Comparison of ENCODE assay signal across 8 cellular contexts in genomic region chr4:165096776-165097175, GRCh38. TPM values are rescaled to one million over a fixed set of nuclear protein-coding genes. Genes with fewer than 3 reads are reported as not detected.
A peak's percentile ranks its signal among the peaks of the same experiment; 100 is the strongest.
DNase-seq lines count a peak whose midpoint lies in the region; ATAC-seq and TF ChIP-seq lines count a peak whose summit lies in the region.

No MANE protein-coding gene starts in this region.

- no peaks in the 10 kb centered on the region for H3K9me3 ChIP-seq in Panc1 (ENCODE audit: control insufficient read depth, insufficient read depth, low read depth, low read length)

- no peaks in the 10 kb centered on the region for H3K4me1 ChIP-seq in Panc1 (ENCODE audit: control insufficient read depth, insufficient read depth, low read length)

- H3K4me3 Mint-ChIP-seq in activated naive CD8-positive, alpha-beta T cell treated with anti-CD3 and anti-CD28 coated beads, Interleukin-2, amount 50 U/mL, for 24 hours, result no peak overlapping the region

- no peak overlapping the region for H3K27ac ChIP-seq in Panc1 (ENCODE audit: low read length)

- ATAC-seq in GM18502 (IDR thresholded peaks at IDR 0.05; ENCODE audit: poor library complexity, unreplicated experiment), result peak; percentile 55
- ATAC-seq in Panc1, result no peak
- ATAC-seq in activated naive CD4-positive, alpha-beta T cell treated with anti-CD3 and anti-CD28 coated beads, Interleukin-2, amount 50 U/mL, for 72 hours, result no peak
- ATAC-seq in activated naive CD8-positive, alpha-beta T cell treated with anti-CD3 and anti-CD28 coated beads, Interleukin-2, amount 50 U/mL, for 24 hours, result no peak
- no peak for ATAC-seq in omental fat pad (ENCODE audit: low FRiP score)

- H3K36me3 ChIP-seq in Panc1 (ENCODE audit: control insufficient read depth, insufficient read depth, low read length), result no peaks in the 10 kb centered on the region

- CTCF ChIA-PET in Panc1 (lab: Charles Lee), result interaction anchor here (0.6 to 0.9 kb wide), 5 partner anchors 8 to 1546 kb away, joined by 3 to 4 read pairs (median 3); no protein-coding TSS in a partner anchor

- POLR2A ChIA-PET in Panc1 (lab: Charles Lee), result interaction anchor here (0.5 kb wide), 1 partner anchor 16 kb away, joined by 3 read pairs; the partner anchor contains the start of gene TMEM192

- intact Hi-C loops in Panc1 (cut with micrococcal nuclease; ENCODE audit: unreplicated experiment), result loop anchor here (2.0 kb wide), 1 partner anchor 316 kb away; no protein-coding TSS in a partner anchor

- no peaks in the 10 kb centered on the region for H3K4me1 Mint-ChIP-seq in activated naive CD8-positive, alpha-beta T cell treated with anti-CD3 and anti-CD28 coated beads, Interleukin-2, amount 50 U/mL, for 24 hours

- DNase-seq in AML-193 (lab: John Stamatoyannopoulos, UW) (peak; percentile 37 to 44), Panc1 (ENCODE audit: low read depth, low spot score) (no peak), globus pallidus (ENCODE audit: low spot score) (peak; percentile 20), omental fat pad (ENCODE audit: low spot score) (no peak)
- no peak for DNase-seq in stimulated activated CD4-positive, alpha-beta T cell treated with anti-CD3 and anti-CD28 coated beads, Interleukin-4, amount 100 ng/mL, for 4 hours
- DNase-seq in activated naive CD4-positive, alpha-beta T cell treated with anti-CD3 and anti-CD28 coated beads, Interleukin-2, amount 50 U/mL, for 72 hours (ENCODE audit: low spot score in 2 of 2), result no peak
- no peak for DNase-seq in activated naive CD8-positive, alpha-beta T cell treated with anti-CD3 and anti-CD28 coated beads, Interleukin-2, amount 50 U/mL, for 24 hours

- no peaks in the 10 kb centered on the region for H3K9me3 Mint-ChIP-seq in activated naive CD4-positive, alpha-beta T cell treated with anti-CD3 and anti-CD28 coated beads, Interleukin-2, amount 50 U/mL, for 72 hours
- no peaks in the 10 kb centered on the region for H3K9me3 Mint-ChIP-seq in activated naive CD8-positive, alpha-beta T cell treated with anti-CD3 and anti-CD28 coated beads, Interleukin-2, amount 50 U/mL, for 24 hours

- no peaks in the 10 kb centered on the region for H3K36me3 Mint-ChIP-seq in activated naive CD4-positive, alpha-beta T cell treated with anti-CD3 and anti-CD28 coated beads, Interleukin-2, amount 50 U/mL, for 72 hours
- H3K36me3 Mint-ChIP-seq in activated naive CD8-positive, alpha-beta T cell treated with anti-CD3 and anti-CD28 coated beads, Interleukin-2, amount 50 U/mL, for 24 hours (ENCODE audit: low read depth), result peaks cover 13% of the 10 kb centered on the region

- TF ChIP-seq CTCF in Panc1 (IDR thresholded peaks at IDR 0.05), result peak; percentile 64
- TF ChIP-seq CTCF in omental fat pad (IDR thresholded peaks at IDR 0.05), result no peak

- no peak overlapping the region for H3K4me3 ChIP-seq in Panc1 (ENCODE audit: low read depth in 2 of 2, low read length in 2 of 2)

- H3K27ac Mint-ChIP-seq in activated naive CD4-positive, alpha-beta T cell treated with anti-CD3 and anti-CD28 coated beads, Interleukin-2, amount 50 U/mL, for 72 hours, result no peak overlapping the region
- no peak overlapping the region for H3K27ac Mint-ChIP-seq in activated naive CD8-positive, alpha-beta T cell treated with anti-CD3 and anti-CD28 coated beads, Interleukin-2, amount 50 U/mL, for 24 hours

- H3K27me3 ChIP-seq in Panc1 (ENCODE audit: control insufficient read depth, insufficient read depth, low read length), result no peaks in the 10 kb centered on the region

- BruUV-seq in Panc1 (replicated peaks; lab: Mats Ljungman, UMichigan), result no TSS peak

- in situ Hi-C loops in Panc1 (cut with HindIII; ENCODE audit: low pct_unique_long_range_greater_than_20kb, low sequenced_read_pairs), result no loop called here

- H3K27me3 Mint-ChIP-seq in activated naive CD8-positive, alpha-beta T cell treated with anti-CD3 and anti-CD28 coated beads, Interleukin-2, amount 50 U/mL, for 24 hours, result no peaks in the 10 kb centered on the region

RNA-seq across cellular contexts. Expression of gene TMEM192, which starts 15.9 kb away (rescaled TPM):
- 7.2 TPM for total RNA-seq in Panc1 (2021; ENCODE audit: unreplicated experiment)
- 5.0 TPM for polyA plus RNA-seq in Panc1 (2012; ENCODE audit: insufficient read length)
- total RNA-seq in activated naive CD4-positive, alpha-beta T cell treated with anti-CD3 and anti-CD28 coated beads, Interleukin-2, amount 50 U/mL, for 72 hours, result 10 to 100 TPM in 1 of 2 donors, 1 to 10 TPM in 1; 8.2 to 11.5 TPM
- total RNA-seq in omental fat pad, result 10 to 100 TPM; 14.8 to 22.8 (median 15.7) TPM

RNA-seq across cellular contexts. Expression of gene TRIM75, which starts 43.1 kb away (rescaled TPM):
- not detected for total RNA-seq in Panc1 (2021; ENCODE audit: unreplicated experiment)
- polyA plus RNA-seq in Panc1 (2012; ENCODE audit: insufficient read length), result not detected
- not detected for total RNA-seq in activated naive CD4-positive, alpha-beta T cell treated with anti-CD3 and anti-CD28 coated beads, Interleukin-2, amount 50 U/mL, for 72 hours
- not detected for total RNA-seq in omental fat pad

Comparison
In these comparisons a context has a peak if more than half of its experiments do, and no peak if none do; other contexts are left out.
1. DNase-seq: peak in AML-193 (2 of 2) and globus pallidus (single experiment); none in Panc1 (single experiment), stimulated activated CD4-positive, alpha-beta T cell treated with anti-CD3 and anti-CD28 coated beads, Interleukin-4, amount 100 ng/mL, for 4 hours (0 of 2), activated naive CD4-positive, alpha-beta T cell treated with anti-CD3 and anti-CD28 coated beads, Interleukin-2, amount 50 U/mL, for 72 hours (0 of 2), activated naive CD8-positive, alpha-beta T cell treated with anti-CD3 and anti-CD28 coated beads, Interleukin-2, amount 50 U/mL, for 24 hours (single experiment) and omental fat pad (single experiment).